In the genomic region with DNA sequence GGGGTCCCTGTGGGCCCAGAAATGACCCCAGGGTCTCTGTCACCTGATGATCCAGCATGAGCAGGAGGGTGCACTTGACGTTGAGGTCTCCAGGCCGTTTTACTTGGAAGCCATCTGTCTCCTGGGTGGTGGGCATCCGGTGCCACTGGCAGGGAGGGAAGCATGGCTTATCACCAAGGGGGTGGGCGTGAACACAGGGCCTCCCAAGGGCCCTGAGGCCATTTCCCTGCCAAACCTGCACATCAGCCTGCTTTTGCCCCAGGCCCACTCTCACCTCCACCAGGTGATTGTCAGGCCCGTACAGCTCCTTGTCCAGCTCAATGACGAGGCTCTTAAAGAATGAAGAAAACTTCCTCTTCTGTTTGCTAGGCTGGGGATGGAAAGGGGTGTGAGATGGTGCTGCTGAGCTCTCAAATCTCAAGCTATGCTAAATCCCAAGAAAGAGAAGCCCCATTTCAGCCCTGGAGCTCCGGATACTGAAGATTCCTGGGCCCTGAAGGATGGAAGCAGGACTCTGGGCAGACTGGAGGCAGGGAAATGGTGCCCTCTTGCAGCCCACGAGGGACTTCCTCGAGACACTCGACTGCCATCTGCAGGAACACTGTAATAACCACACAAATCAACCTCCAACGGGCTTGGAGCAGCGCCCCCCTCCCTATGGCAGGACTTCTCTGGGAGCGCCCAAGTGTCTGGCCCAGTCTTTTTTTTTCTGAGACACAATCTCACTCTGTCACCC, we compare ENCODE assay signal across 2 cellular contexts.
TF ChIP-seq lines count a peak whose summit lies in the region.

No MANE protein-coding gene starts in this region.

TF ChIP-seq in A549, 52 proteins besides CTCF, POLR2A, EP300 and RAD21 (continued from another document):
- TF ChIP-seq TFCP2L1 (CRISPR knock-in tag; IDR thresholded peaks at IDR 0.05) (no peak), MAFK (IDR thresholded peaks at IDR 0.05; ENCODE audit: partially characterized antibody) (no peak), JUN (IDR thresholded peaks at IDR 0.05) (peak in 1 of 2 experiments; percentile 49; a peak in 2 of 5 replicates), MYC (IDR thresholded peaks at IDR 0.05; ENCODE audit: borderline replicate concordance, low read length) (peak; percentile 65; the same call in 1 of the 2 replicates), RNF2 (IDR thresholded peaks at IDR 0.05; ENCODE audit: borderline replicate concordance, low read depth) (no peak), HEYL (CRISPR knock-in tag; IDR thresholded peaks at IDR 0.05) (no peak), MAX (IDR thresholded peaks at IDR 0.05) (peak; percentile 87), NFE2L2 (conservative IDR thresholded peaks at IDR 0.05; ENCODE audit: low read length) (no peak)

TF ChIP-seq in neural cell, 6 proteins besides CTCF, POLR2A, EP300 and RAD21 (continued from another document):
- TF ChIP-seq TAF1 (IDR thresholded peaks at IDR 0.05; ENCODE audit: low read depth) (no peak), EZH2 (IDR thresholded peaks at IDR 0.05; ENCODE audit: borderline replicate concordance, insufficient read depth, low read length, poor library complexity, severe bottlenecking) (no peak)
TF ChIP-seq in neural cell: peak in this region for 0.
